8 cellular contexts compared by ENCODE assay signal in the genomic region with DNA sequence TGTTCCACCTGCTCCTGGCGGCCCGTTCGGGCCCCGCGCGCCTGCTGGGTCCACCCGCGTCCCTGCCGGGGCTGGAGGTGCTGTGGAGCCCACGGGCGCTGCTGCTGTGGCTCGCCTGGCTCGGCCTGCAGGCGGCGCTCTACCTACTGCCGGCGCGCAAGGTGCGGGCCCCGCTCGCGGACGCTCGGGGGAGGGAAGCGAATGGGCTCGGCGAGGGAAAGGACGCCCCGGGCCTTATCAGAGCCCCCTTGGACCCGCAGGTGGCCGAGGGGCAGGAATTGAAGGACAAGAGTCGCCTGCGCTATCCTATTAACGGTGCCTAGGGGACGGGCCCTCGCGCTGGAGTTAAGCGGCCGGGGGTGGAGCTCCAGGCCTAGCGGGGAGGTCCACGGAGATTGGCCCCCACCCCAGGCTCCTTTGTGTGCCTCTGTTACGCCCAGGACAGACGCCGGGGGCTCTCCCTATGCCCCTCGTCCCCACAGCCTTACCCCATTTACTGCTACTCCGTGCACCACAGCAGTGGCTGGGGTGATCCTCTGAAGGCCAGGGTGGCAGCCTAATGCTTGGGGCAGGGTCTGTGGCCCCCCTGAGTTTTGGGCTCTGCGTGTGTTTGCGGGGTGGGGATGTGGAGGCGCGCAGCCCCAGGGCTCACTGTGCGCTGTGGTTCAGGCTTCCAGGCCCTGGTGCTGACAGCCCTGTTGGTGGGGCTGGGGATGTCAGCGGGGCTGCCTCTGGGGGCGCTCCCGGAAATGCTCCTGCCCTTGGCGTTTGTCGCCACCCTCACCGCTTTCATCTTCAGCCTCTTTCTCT. TPM values are rescaled to one million over a fixed set of nuclear protein-coding genes. Genes with fewer than 3 reads are reported as not detected.
DNase-seq lines count a peak whose midpoint lies in the region; ATAC-seq and TF ChIP-seq lines count a peak whose summit lies in the region.

No MANE protein-coding gene starts in this region.

- H3K4me3 ChIP-seq in Peyer's patch = peak overlapping the region; percentile 37 to 68 (median 58)
- H3K4me3 ChIP-seq in prostate gland = peak overlapping the region; percentile 42 to 51

- H3K27me3 Mint-ChIP-seq in activated naive CD4-positive, alpha-beta T cell treated with anti-CD3 and anti-CD28 coated beads, Interleukin-2, amount 10 ng/mL, durations not matched to agents 7 days and 5 days = peaks cover 4% of the 10 kb centered on the region

- H3K27me3 ChIP-seq in Peyer's patch (no peaks in the 10 kb centered on the region), prostate gland (replicated peaks; ENCODE audit: insufficient read depth) (no peaks in the 10 kb centered on the region)

- TF ChIP-seq POLR2A in Peyer's patch (IDR thresholded peaks at IDR 0.05) = no peak
- no peak for TF ChIP-seq POLR2A in prostate gland (IDR thresholded peaks at IDR 0.05)

- peak overlapping the region; percentile 92 for H3K27ac Mint-ChIP-seq in activated naive CD4-positive, alpha-beta T cell treated with anti-CD3 and anti-CD28 coated beads, Interleukin-2, amount 10 ng/mL, durations not matched to agents 7 days and 5 days

- H3K9me3 ChIP-seq in Peyer's patch (no peaks in the 10 kb centered on the region), prostate gland (no peaks in the 10 kb centered on the region)

- peaks cover 0 to 20% (median 0%) of the 10 kb centered on the region in 3 donors for H3K36me3 ChIP-seq in Peyer's patch
- no peaks in the 10 kb centered on the region for H3K36me3 ChIP-seq in prostate gland

- CTCF ChIA-PET in activated naive CD4-positive, alpha-beta T cell treated with anti-CD3 and anti-CD28 coated beads, Interleukin-2, amount 10 ng/mL, durations not matched to agents 7 days and 5 days (lab: Charles Lee) = interaction anchor here (0.6 to 8.7 kb wide), 13 partner anchors 8 to 266 kb away, joined by 3 to 60 read pairs (median 6); a partner anchor contains a TSS

- ATAC-seq in HG03066 (IDR thresholded peaks at IDR 0.05; ENCODE audit: low read depth, unreplicated experiment) (peak; percentile 47), left cardiac atrium (peak; percentile 63 to 65), GM21390 (IDR thresholded peaks at IDR 0.05; ENCODE audit: unreplicated experiment) (no peak)

- WGBS in prostate gland = 2% methylated on average over 32 of the region's 57 CpGs

- peaks cover 11 to 48% (median 30%) of the 10 kb centered on the region in 4 donors for H3K4me1 ChIP-seq in Peyer's patch
- peaks cover 18% of the 10 kb centered on the region for H3K4me1 ChIP-seq in prostate gland (replicated peaks)

- peaks cover 21% of the 10 kb centered on the region for H3K36me3 Mint-ChIP-seq in activated naive CD4-positive, alpha-beta T cell treated with anti-CD3 and anti-CD28 coated beads, Interleukin-2, amount 10 ng/mL, durations not matched to agents 7 days and 5 days

- H3K9me3 Mint-ChIP-seq in activated naive CD4-positive, alpha-beta T cell treated with anti-CD3 and anti-CD28 coated beads, Interleukin-2, amount 10 ng/mL, durations not matched to agents 7 days and 5 days = no peaks in the 10 kb centered on the region

- H3K4me1 Mint-ChIP-seq in activated naive CD4-positive, alpha-beta T cell treated with anti-CD3 and anti-CD28 coated beads, Interleukin-2, amount 10 ng/mL, durations not matched to agents 7 days and 5 days = peaks cover 54% of the 10 kb centered on the region

- intact Hi-C loops in left cardiac atrium (cut with DNase I) (no loop called here), prostate gland (cut with DNase I) (loop anchor here (10.0 kb wide), 2 partner anchors 198 to 258 kb away; a partner anchor contains a TSS)

- peak overlapping the region; percentile 87 for H3K4me3 Mint-ChIP-seq in activated naive CD4-positive, alpha-beta T cell treated with anti-CD3 and anti-CD28 coated beads, Interleukin-2, amount 10 ng/mL, durations not matched to agents 7 days and 5 days

- H3K27ac ChIP-seq in Peyer's patch = peak overlapping the region; percentile 67 to 82 (median 73)
- H3K27ac ChIP-seq in prostate gland = peak overlapping the region; percentile 76 to 80

- TF ChIP-seq CTCF in Peyer's patch (IDR thresholded peaks at IDR 0.05) = peak; percentile 91 to 95 (median 93)
- TF ChIP-seq CTCF in prostate gland (IDR thresholded peaks at IDR 0.05) = peak; percentile 72 to 95 (median 86)

- peak; percentile 61 for DNase-seq in GDM1 (lab: John Stamatoyannopoulos, UW)
- peak; percentile 75 to 87 (median 85) for DNase-seq in Peyer's patch
- DNase-seq in activated naive CD4-positive, alpha-beta T cell treated with anti-CD3 and anti-CD28 coated beads, Interleukin-2, amount 10 ng/mL, durations not matched to agents 7 days and 5 days = peak; percentile 85
- no peak for DNase-seq in left cardiac atrium
- DNase-seq in prostate gland (ENCODE audit: low spot score) = no peak
- DNase-seq in GOT3 (lab: John Stamatoyannopoulos, UW) = no peak

RNA-seq across cellular contexts. Expression of a gene that starts 1.1 kb away (rescaled TPM):
- total RNA-seq in Peyer's patch (10 to 100 TPM; 19.8 to 78.1 (median 58.5) TPM), left cardiac atrium (10 to 100 TPM; 50.0 to 53.2 TPM), prostate gland (100 to 1,000 TPM in 1 of 2 donors, 10 to 100 TPM in 1; 73.9 to 185 TPM)

RNA-seq across cellular contexts. Expression of a gene that starts 4.7 kb away (rescaled TPM):
- total RNA-seq in Peyer's patch = 10 to 100 TPM in 3 of 4 donors, 1 to 10 TPM in 1; 8.7 to 20.6 (median 13.8) TPM
- total RNA-seq in left cardiac atrium = 1 to 10 TPM; 6.6 to 8.2 TPM
- total RNA-seq in prostate gland = 10 to 100 TPM; 32.7 to 37.8 TPM

RNA-seq across cellular contexts. Expression of a gene that starts 9.2 kb away (rescaled TPM):
- total RNA-seq in Peyer's patch (100 to 1,000 TPM; 412 to 714 (median 579) TPM), left cardiac atrium (100 to 1,000 TPM; 651 to 723 TPM), prostate gland (100 to 1,000 TPM; 654 to 691 TPM)

RNA-seq across cellular contexts. Expression of a gene that starts 9.4 kb away (rescaled TPM):
- 10 to 100 TPM; 36.2 to 50.3 (median 45.7) TPM for total RNA-seq in Peyer's patch
- total RNA-seq in left cardiac atrium = 10 to 100 TPM; 26.3 to 33.4 TPM
- total RNA-seq in prostate gland = 100 to 1,000 TPM in 1 of 2 donors, 10 to 100 TPM in 1; 99.9 to 113 TPM

RNA-seq across cellular contexts. Expression of a gene that starts 16.7 kb away (rescaled TPM):
- total RNA-seq in Peyer's patch (100 to 1,000 TPM; 280 to 636 (median 416) TPM), left cardiac atrium (10 to 100 TPM; 52.7 to 70.1 TPM), prostate gland (100 to 1,000 TPM; 323 to 542 TPM)

Comparison
In these comparisons a context has a peak if more than half of its experiments do, and no peak if none do; other contexts are left out.
1. DNase-seq: peak in GDM1 (single experiment), Peyer's patch (3 of 3) and activated naive CD4-positive, alpha-beta T cell treated with anti-CD3 and anti-CD28 coated beads, Interleukin-2, amount 10 ng/mL, durations not matched to agents 7 days and 5 days (single experiment); none in left cardiac atrium (single experiment), prostate gland (single experiment) and GOT3 (single experiment).